In genomic region chr19:1206733-1207301, GRCh38 we compare ENCODE assay signal across 6 cellular contexts. TPM values are rescaled to one million over a fixed set of nuclear protein-coding genes. Genes with fewer than 3 reads are reported as not detected.
DNase-seq lines count a peak whose midpoint lies in the region; ATAC-seq, FAIRE-seq and TF ChIP-seq lines count a peak whose summit lies in the region.

No MANE protein-coding gene starts in this region.

- CTCF ChIA-PET in HepG2 (lab: Yijun Ruan, JAX; ENCODE audit: low intra/inter-chr PET ratio, low total read pairs): no interaction called here

- no peak overlapping the region for H2AFZ ChIP-seq in HepG2 (ENCODE audit: low read length)

- in situ Hi-C loops in HAP-1 (cut with MboI; ENCODE audit: low sequenced_read_pairs) (no loop called here), HepG2 (cut with HindIII; ENCODE audit: extremely low pct_ligation_motif_present, low pct_unique_long_range_greater_than_20kb) (no loop called here), ACHN (cut with HindIII; ENCODE audit: low pct_ligation_motif_present, low pct_unique_long_range_greater_than_20kb, low sequenced_read_pairs) (no loop called here)

- TSS peak; percentile 52 for BruUV-seq in HepG2 (replicated peaks; lab: Mats Ljungman, UMichigan)

- DNase-seq in HAP-1 (ENCODE audit: low spot score in 2 of 2) (no peak), HepG2 (ENCODE audit: low spot score) (no peak), ACHN (no peak)
- DNase-seq in activated T-helper 1 cell treated with anti-CD3 and anti-CD28 coated beads, Interleukin-12 subunit alpha, Interleukin-12 subunit beta, Interleukin-2, Interleukin-4 antibody, amounts not matched to agents 30 ng/mL and 10 ng/mL and 1 ng/mL, durations not matched to agents 14 hours and 24 hours and 36 hours (ENCODE audit: low spot score): peak; percentile 11

- no peak for TF ChIP-seq EP300 in HepG2 (IDR thresholded peaks at IDR 0.05; ENCODE audit: low read depth in 2 of 2, low read length in 2 of 2)
- TF ChIP-seq EP300 in HepG2 (CRISPR knock-in tag; IDR thresholded peaks at IDR 0.05; ENCODE audit: borderline replicate concordance): no peak

- peak overlapping the region; percentile 61 for H3K27ac ChIP-seq in HepG2 (ENCODE audit: extremely low read length, insufficient read depth, low read length)

- no peaks in the 10 kb centered on the region for H3K9me3 Mint-ChIP-seq in activated T-helper 1 cell treated with anti-CD3 and anti-CD28 coated beads, Interleukin-12 subunit alpha, Interleukin-12 subunit beta, Interleukin-2, Interleukin-4 antibody, amounts not matched to agents 30 ng/mL and 10 ng/mL and 1 ng/mL, durations not matched to agents 14 hours and 24 hours and 36 hours

- peaks cover 30% of the 10 kb centered on the region for H3K36me3 ChIP-seq in HAP-1 (replicated peaks)
- peaks cover 6 to 11% of the 10 kb centered on the region in 2 experiments; a peak in 4 of 5 replicates for H3K36me3 ChIP-seq in HepG2 (replicated peaks in 1 of 2; ENCODE audit: control insufficient read depth in 1 of 2, insufficient read depth in 2 of 2, low read length in 2 of 2)

- H3K27me3 ChIP-seq in HAP-1 (ENCODE audit: low read depth) (no peaks in the 10 kb centered on the region), HepG2 (ENCODE audit: control insufficient read depth in 1 of 2, insufficient read depth in 2 of 2, low read length in 2 of 2) (no peaks in the 10 kb centered on the region; a peak in 1 of 5 replicates)

- intact Hi-C loops in activated T-helper 1 cell treated with anti-CD3 and anti-CD28 coated beads, Interleukin-12 subunit alpha, Interleukin-12 subunit beta, Interleukin-2, Interleukin-4 antibody, amounts not matched to agents 30 ng/mL and 10 ng/mL and 1 ng/mL, durations not matched to agents 14 hours and 24 hours and 36 hours (cut with micrococcal nuclease): no loop called here
- intact Hi-C loops in HepG2 (cut with micrococcal nuclease; ENCODE audit: unreplicated experiment): no loop called here

- peak overlapping the region; percentile 95 for H3K4me3 Mint-ChIP-seq in activated T-helper 1 cell treated with anti-CD3 and anti-CD28 coated beads, Interleukin-12 subunit alpha, Interleukin-12 subunit beta, Interleukin-2, Interleukin-4 antibody, amounts not matched to agents 30 ng/mL and 10 ng/mL and 1 ng/mL, durations not matched to agents 14 hours and 24 hours and 36 hours

- H3K79me2 ChIP-seq in HepG2 (ENCODE audit: insufficient read depth, low read length): peaks cover 54% of the 10 kb centered on the region

- TF ChIP-seq RAD21 in HepG2 (CRISPR knock-in tag; IDR thresholded peaks at IDR 0.05): no peak

- H3K4me1 Mint-ChIP-seq in activated T-helper 1 cell treated with anti-CD3 and anti-CD28 coated beads, Interleukin-12 subunit alpha, Interleukin-12 subunit beta, Interleukin-2, Interleukin-4 antibody, amounts not matched to agents 30 ng/mL and 10 ng/mL and 1 ng/mL, durations not matched to agents 14 hours and 24 hours and 36 hours (ENCODE audit: low read depth): peaks cover 18% of the 10 kb centered on the region

- peak overlapping the region; percentile 87 for H3K4me2 ChIP-seq in HepG2 (ENCODE audit: low read depth, low read length)

- no peak for TF ChIP-seq POLR2A in HepG2 (IDR thresholded peaks at IDR 0.05; ENCODE audit: insufficient read depth in 1 of 2, low read depth in 2 of 2, low read length in 2 of 2)

- H3K9me3 ChIP-seq in HAP-1 (no peaks in the 10 kb centered on the region), HepG2 (ENCODE audit: low read length) (no peaks in the 10 kb centered on the region)

- WGBS in HepG2 (ENCODE audit: low lambda C conversion rate): under 1% methylated on average over 28 of the region's 32 CpGs

- H3K4me3 ChIP-seq in HAP-1 (peak overlapping the region; percentile 72), HepG2 (replicated peaks in 1 of 3; ENCODE audit: insufficient read depth in 1 of 3, low read depth in 2 of 3, low read length in 3 of 3) (peak overlapping the region; percentile 65 to 92 (median 81))

- no peak for FAIRE-seq in HepG2 (lab: Jason Lieb, UNC)

- peak overlapping the region; percentile 93 for H3K27ac Mint-ChIP-seq in activated T-helper 1 cell treated with anti-CD3 and anti-CD28 coated beads, Interleukin-12 subunit alpha, Interleukin-12 subunit beta, Interleukin-2, Interleukin-4 antibody, amounts not matched to agents 30 ng/mL and 10 ng/mL and 1 ng/mL, durations not matched to agents 14 hours and 24 hours and 36 hours

- ATAC-seq in HepG2 (no peak), GM18868 (IDR thresholded peaks at IDR 0.05; ENCODE audit: unreplicated experiment) (no peak), HG02870 (IDR thresholded peaks at IDR 0.05; ENCODE audit: unreplicated experiment) (no peak)

- H3K9ac ChIP-seq in HepG2 (ENCODE audit: insufficient read depth, low read depth, low read length): peak overlapping the region; percentile 82

- H4K20me1 ChIP-seq in HepG2 (ENCODE audit: insufficient read depth, low read length): peaks cover 34% of the 10 kb centered on the region

- no peak for TF ChIP-seq CTCF in HepG2 (CRISPR knock-in tag; IDR thresholded peaks at IDR 0.05)

- POLR2A ChIA-PET in HepG2 (lab: Yijun Ruan, JAX): interaction anchor here (1.2 kb wide), 1 partner anchor 109 kb away, joined by 5 read pairs; no protein-coding TSS in a partner anchor

- H3K4me1 ChIP-seq in HAP-1 (peaks cover 3% of the 10 kb centered on the region), HepG2 (ENCODE audit: insufficient read depth, low read length) (peaks cover 70% of the 10 kb centered on the region)

- peaks cover 13% of the 10 kb centered on the region for H3K36me3 Mint-ChIP-seq in activated T-helper 1 cell treated with anti-CD3 and anti-CD28 coated beads, Interleukin-12 subunit alpha, Interleukin-12 subunit beta, Interleukin-2, Interleukin-4 antibody, amounts not matched to agents 30 ng/mL and 10 ng/mL and 1 ng/mL, durations not matched to agents 14 hours and 24 hours and 36 hours (ENCODE audit: low read depth)

- H3K27me3 Mint-ChIP-seq in activated T-helper 1 cell treated with anti-CD3 and anti-CD28 coated beads, Interleukin-12 subunit alpha, Interleukin-12 subunit beta, Interleukin-2, Interleukin-4 antibody, amounts not matched to agents 30 ng/mL and 10 ng/mL and 1 ng/mL, durations not matched to agents 14 hours and 24 hours and 36 hours (ENCODE audit: insufficient read depth): no peaks in the 10 kb centered on the region

RNA-seq across cellular contexts. Expression of gene STK11, which starts 1.2 kb away (rescaled TPM):
- total RNA-seq in activated T-helper 1 cell treated with anti-CD3 and anti-CD28 coated beads, Interleukin-12 subunit alpha, Interleukin-12 subunit beta, Interleukin-2, Interleukin-4 antibody, amounts not matched to agents 30 ng/mL and 10 ng/mL and 1 ng/mL, durations not matched to agents 14 hours and 24 hours and 36 hours: 69.6 and 71.3 TPM in 2 replicates
- 28.4 and 43.6 TPM in 2 replicates for total RNA-seq in HepG2 (2016; rRNA removed; fragmentation: Illumina TruSeq; extraction: Trizol)
- 18.3 and 20.2 TPM in 2 replicates for total RNA-seq in HepG2 (2016; cell fraction: cytosol; rRNA removed; fragmentation: Illumina TruSeq; extraction: Trizol; ENCODE audit: low read depth)
- total RNA-seq in HepG2 (2016; cell fraction: insoluble cytoplasmic fraction; rRNA removed; fragmentation: Illumina TruSeq; extraction: Trizol): 23.3 and 42.4 TPM in 2 replicates
- total RNA-seq in HepG2 (2016; cell fraction: membrane; rRNA removed; fragmentation: Illumina TruSeq; extraction: Trizol): 47.5 and 49.4 TPM in 2 replicates
- 33.1 and 35.0 TPM in 2 replicates for total RNA-seq in HepG2 (2016; cell fraction: nucleus; rRNA removed; fragmentation: Illumina TruSeq; extraction: Trizol)
- 27.5 and 40.8 TPM in 2 replicates for polyA plus RNA-seq in HepG2 (2011; rRNA removed)
- polyA plus RNA-seq in HepG2 (2011; cell fraction: cytosol; rRNA removed): 31.3 and 45.7 TPM in 2 replicates
- polyA plus RNA-seq in HepG2 (2011; cell fraction: nucleus; rRNA removed): 143 and 178 TPM in 2 replicates
- polyA plus RNA-seq in HepG2 (2012): 38.3 and 41.3 TPM in 2 replicates
- polyA plus RNA-seq in HepG2 (2016; cell fraction: cytosol; fragmentation: Illumina TruSeq; extraction: Trizol; ENCODE audit: low read depth): 12.4 and 14.0 TPM in 2 replicates
- polyA plus RNA-seq in HepG2 (2016; cell fraction: insoluble cytoplasmic fraction; fragmentation: Illumina TruSeq; extraction: Trizol; ENCODE audit: low read depth): 24.8 and 28.5 TPM in 2 replicates
- polyA plus RNA-seq in HepG2 (2016; cell fraction: membrane; fragmentation: Illumina TruSeq; extraction: Trizol; ENCODE audit: low read depth): 31.5 and 34.3 TPM in 2 replicates
- polyA plus RNA-seq in HepG2 (2016; cell fraction: nucleus; fragmentation: Illumina TruSeq; extraction: Trizol; ENCODE audit: insufficient read depth, low read depth): 76.9 and 78.9 TPM in 2 replicates
- polyA minus RNA-seq in HepG2 (2011; rRNA and poly(A)+ RNA removed; ENCODE audit: low replicate concordance): 2.2 and 54.9 TPM in 2 replicates
- 24.1 and 27.3 TPM in 2 replicates for polyA minus RNA-seq in HepG2 (2011; cell fraction: cytosol; rRNA and poly(A)+ RNA removed)
- polyA minus RNA-seq in HepG2 (2011; cell fraction: nucleus; rRNA and poly(A)+ RNA removed): 21.8 and 30.2 TPM in 2 replicates

RNA-seq across cellular contexts. Expression of gene CBARP, which starts 31.0 kb away (rescaled TPM):
- 1.5 and 1.8 TPM in 2 replicates for total RNA-seq in activated T-helper 1 cell treated with anti-CD3 and anti-CD28 coated beads, Interleukin-12 subunit alpha, Interleukin-12 subunit beta, Interleukin-2, Interleukin-4 antibody, amounts not matched to agents 30 ng/mL and 10 ng/mL and 1 ng/mL, durations not matched to agents 14 hours and 24 hours and 36 hours
- 0.27 and 1.2 TPM in 2 replicates for total RNA-seq in HepG2 (2016; rRNA removed; fragmentation: Illumina TruSeq; extraction: Trizol)
- total RNA-seq in HepG2 (2016; cell fraction: cytosol; rRNA removed; fragmentation: Illumina TruSeq; extraction: Trizol; ENCODE audit: low read depth): 1.1 and 1.3 TPM in 2 replicates
- total RNA-seq in HepG2 (2016; cell fraction: insoluble cytoplasmic fraction; rRNA removed; fragmentation: Illumina TruSeq; extraction: Trizol): 0.82 and 1.8 TPM in 2 replicates
- 1.1 and 1.8 TPM in 2 replicates for total RNA-seq in HepG2 (2016; cell fraction: membrane; rRNA removed; fragmentation: Illumina TruSeq; extraction: Trizol)
- 0.88 and 1.8 TPM in 2 replicates for total RNA-seq in HepG2 (2016; cell fraction: nucleus; rRNA removed; fragmentation: Illumina TruSeq; extraction: Trizol)
- polyA plus RNA-seq in HepG2 (2011; rRNA removed): 1.4 and 2.8 TPM in 2 replicates
- polyA plus RNA-seq in HepG2 (2011; cell fraction: cytosol; rRNA removed): 1.0 and 2.2 TPM in 2 replicates
- 12.5 TPM in 2 replicates for polyA plus RNA-seq in HepG2 (2011; cell fraction: nucleus; rRNA removed)
- 1.1 and 1.9 TPM in 2 replicates for polyA plus RNA-seq in HepG2 (2012)
- polyA plus RNA-seq in HepG2 (2016; cell fraction: cytosol; fragmentation: Illumina TruSeq; extraction: Trizol; ENCODE audit: low read depth): 0.58 and 0.73 TPM in 2 replicates
- polyA plus RNA-seq in HepG2 (2016; cell fraction: insoluble cytoplasmic fraction; fragmentation: Illumina TruSeq; extraction: Trizol; ENCODE audit: low read depth): 0.82 and 1.5 TPM in 2 replicates
- 2.0 and 2.4 TPM in 2 replicates for polyA plus RNA-seq in HepG2 (2016; cell fraction: membrane; fragmentation: Illumina TruSeq; extraction: Trizol; ENCODE audit: low read depth)
- 6.5 and 7.2 TPM in 2 replicates for polyA plus RNA-seq in HepG2 (2016; cell fraction: nucleus; fragmentation: Illumina TruSeq; extraction: Trizol; ENCODE audit: insufficient read depth, low read depth)
- 0.21 and 2.3 TPM in 2 replicates for polyA minus RNA-seq in HepG2 (2011; rRNA and poly(A)+ RNA removed; ENCODE audit: low replicate concordance)
- 1.3 and 1.7 TPM in 2 replicates for polyA minus RNA-seq in HepG2 (2011; cell fraction: cytosol; rRNA and poly(A)+ RNA removed)
- polyA minus RNA-seq in HepG2 (2011; cell fraction: nucleus; rRNA and poly(A)+ RNA removed): 0.90 and 2.0 TPM in 2 replicates

RNA-seq across cellular contexts. Expression of gene SBNO2, which starts 32.7 kb away (rescaled TPM):
- total RNA-seq in activated T-helper 1 cell treated with anti-CD3 and anti-CD28 coated beads, Interleukin-12 subunit alpha, Interleukin-12 subunit beta, Interleukin-2, Interleukin-4 antibody, amounts not matched to agents 30 ng/mL and 10 ng/mL and 1 ng/mL, durations not matched to agents 14 hours and 24 hours and 36 hours: 95.5 and 96.9 TPM in 2 replicates
- 5.8 and 10.4 TPM in 2 replicates for total RNA-seq in HepG2 (2016; rRNA removed; fragmentation: Illumina TruSeq; extraction: Trizol)
- total RNA-seq in HepG2 (2016; cell fraction: cytosol; rRNA removed; fragmentation: Illumina TruSeq; extraction: Trizol; ENCODE audit: low read depth): 3.3 and 3.8 TPM in 2 replicates
- total RNA-seq in HepG2 (2016; cell fraction: insoluble cytoplasmic fraction; rRNA removed; fragmentation: Illumina TruSeq; extraction: Trizol): 6.5 and 12.4 TPM in 2 replicates
- total RNA-seq in HepG2 (2016; cell fraction: membrane; rRNA removed; fragmentation: Illumina TruSeq; extraction: Trizol): 7.7 and 8.1 TPM in 2 replicates
- 10.4 and 12.1 TPM in 2 replicates for total RNA-seq in HepG2 (2016; cell fraction: nucleus; rRNA removed; fragmentation: Illumina TruSeq; extraction: Trizol)
- 8.6 and 10.8 TPM in 2 replicates for polyA plus RNA-seq in HepG2 (2011; rRNA removed)
- 4.1 and 8.0 TPM in 2 replicates for polyA plus RNA-seq in HepG2 (2011; cell fraction: cytosol; rRNA removed)
- 53.6 and 82.3 TPM in 2 replicates for polyA plus RNA-seq in HepG2 (2011; cell fraction: nucleus; rRNA removed)
- polyA plus RNA-seq in HepG2 (2012): 10.8 and 11.3 TPM in 2 replicates
- 1.0 and 1.1 TPM in 2 replicates for polyA plus RNA-seq in HepG2 (2016; cell fraction: cytosol; fragmentation: Illumina TruSeq; extraction: Trizol; ENCODE audit: low read depth)
- polyA plus RNA-seq in HepG2 (2016; cell fraction: insoluble cytoplasmic fraction; fragmentation: Illumina TruSeq; extraction: Trizol; ENCODE audit: low read depth): 6.7 and 7.7 TPM in 2 replicates
- polyA plus RNA-seq in HepG2 (2016; cell fraction: membrane; fragmentation: Illumina TruSeq; extraction: Trizol; ENCODE audit: low read depth): 2.8 and 3.4 TPM in 2 replicates
- 33.1 and 36.3 TPM in 2 replicates for polyA plus RNA-seq in HepG2 (2016; cell fraction: nucleus; fragmentation: Illumina TruSeq; extraction: Trizol; ENCODE audit: insufficient read depth, low read depth)
- polyA minus RNA-seq in HepG2 (2011; rRNA and poly(A)+ RNA removed; ENCODE audit: low replicate concordance): 21.5 and 30.2 TPM in 2 replicates
- polyA minus RNA-seq in HepG2 (2011; cell fraction: cytosol; rRNA and poly(A)+ RNA removed): 9.8 and 12.0 TPM in 2 replicates
- 13.0 and 13.4 TPM in 2 replicates for polyA minus RNA-seq in HepG2 (2011; cell fraction: nucleus; rRNA and poly(A)+ RNA removed)

RNA-seq across cellular contexts. Expression of gene ATP5F1D, which starts 34.7 kb away (rescaled TPM):
- 234 and 239 TPM in 2 replicates for total RNA-seq in activated T-helper 1 cell treated with anti-CD3 and anti-CD28 coated beads, Interleukin-12 subunit alpha, Interleukin-12 subunit beta, Interleukin-2, Interleukin-4 antibody, amounts not matched to agents 30 ng/mL and 10 ng/mL and 1 ng/mL, durations not matched to agents 14 hours and 24 hours and 36 hours
- total RNA-seq in HepG2 (2016; rRNA removed; fragmentation: Illumina TruSeq; extraction: Trizol): 78.7 and 88.0 TPM in 2 replicates
- total RNA-seq in HepG2 (2016; cell fraction: cytosol; rRNA removed; fragmentation: Illumina TruSeq; extraction: Trizol; ENCODE audit: low read depth): 72.7 and 79.4 TPM in 2 replicates
- total RNA-seq in HepG2 (2016; cell fraction: insoluble cytoplasmic fraction; rRNA removed; fragmentation: Illumina TruSeq; extraction: Trizol): 80.1 and 93.1 TPM in 2 replicates
- total RNA-seq in HepG2 (2016; cell fraction: membrane; rRNA removed; fragmentation: Illumina TruSeq; extraction: Trizol): 72.8 and 84.2 TPM in 2 replicates
- total RNA-seq in HepG2 (2016; cell fraction: nucleus; rRNA removed; fragmentation: Illumina TruSeq; extraction: Trizol): 40.6 and 53.8 TPM in 2 replicates
- polyA plus RNA-seq in HepG2 (2011; rRNA removed): 39.4 and 49.3 TPM in 2 replicates
- polyA plus RNA-seq in HepG2 (2011; cell fraction: cytosol; rRNA removed): 61.0 and 112 TPM in 2 replicates
- polyA plus RNA-seq in HepG2 (2011; cell fraction: nucleus; rRNA removed): 105 and 111 TPM in 2 replicates
- 67.0 and 70.9 TPM in 2 replicates for polyA plus RNA-seq in HepG2 (2012)
- 126 and 135 TPM in 2 replicates for polyA plus RNA-seq in HepG2 (2016; cell fraction: cytosol; fragmentation: Illumina TruSeq; extraction: Trizol; ENCODE audit: low read depth)
- 131 and 155 TPM in 2 replicates for polyA plus RNA-seq in HepG2 (2016; cell fraction: insoluble cytoplasmic fraction; fragmentation: Illumina TruSeq; extraction: Trizol; ENCODE audit: low read depth)
- polyA plus RNA-seq in HepG2 (2016; cell fraction: membrane; fragmentation: Illumina TruSeq; extraction: Trizol; ENCODE audit: low read depth): 112 and 121 TPM in 2 replicates
- polyA plus RNA-seq in HepG2 (2016; cell fraction: nucleus; fragmentation: Illumina TruSeq; extraction: Trizol; ENCODE audit: insufficient read depth, low read depth): 129 and 134 TPM in 2 replicates
- polyA minus RNA-seq in HepG2 (2011; rRNA and poly(A)+ RNA removed; ENCODE audit: low replicate concordance): 60.5 and 86.6 TPM in 2 replicates
- 53.6 and 68.0 TPM in 2 replicates for polyA minus RNA-seq in HepG2 (2011; cell fraction: cytosol; rRNA and poly(A)+ RNA removed)
- 14.7 and 18.9 TPM in 2 replicates for polyA minus RNA-seq in HepG2 (2011; cell fraction: nucleus; rRNA and poly(A)+ RNA removed)

RNA-seq across cellular contexts. Expression of gene MIDN, which starts 41.6 kb away (rescaled TPM):
- total RNA-seq in activated T-helper 1 cell treated with anti-CD3 and anti-CD28 coated beads, Interleukin-12 subunit alpha, Interleukin-12 subunit beta, Interleukin-2, Interleukin-4 antibody, amounts not matched to agents 30 ng/mL and 10 ng/mL and 1 ng/mL, durations not matched to agents 14 hours and 24 hours and 36 hours: 87.6 and 91.6 TPM in 2 replicates
- 8.4 and 10.7 TPM in 2 replicates for total RNA-seq in HepG2 (2016; rRNA removed; fragmentation: Illumina TruSeq; extraction: Trizol)
- 6.5 and 7.9 TPM in 2 replicates for total RNA-seq in HepG2 (2016; cell fraction: cytosol; rRNA removed; fragmentation: Illumina TruSeq; extraction: Trizol; ENCODE audit: low read depth)
- total RNA-seq in HepG2 (2016; cell fraction: insoluble cytoplasmic fraction; rRNA removed; fragmentation: Illumina TruSeq; extraction: Trizol): 8.9 and 11.0 TPM in 2 replicates
- 14.1 and 14.8 TPM in 2 replicates for total RNA-seq in HepG2 (2016; cell fraction: membrane; rRNA removed; fragmentation: Illumina TruSeq; extraction: Trizol)
- 17.3 and 19.0 TPM in 2 replicates for total RNA-seq in HepG2 (2016; cell fraction: nucleus; rRNA removed; fragmentation: Illumina TruSeq; extraction: Trizol)
- 18.0 and 19.6 TPM in 2 replicates for polyA plus RNA-seq in HepG2 (2011; rRNA removed)
- polyA plus RNA-seq in HepG2 (2011; cell fraction: cytosol; rRNA removed): 14.8 and 17.8 TPM in 2 replicates
- polyA plus RNA-seq in HepG2 (2011; cell fraction: nucleus; rRNA removed): 116 and 135 TPM in 2 replicates
- polyA plus RNA-seq in HepG2 (2012): 27.5 and 28.1 TPM in 2 replicates
- 2.7 and 3.3 TPM in 2 replicates for polyA plus RNA-seq in HepG2 (2016; cell fraction: cytosol; fragmentation: Illumina TruSeq; extraction: Trizol; ENCODE audit: low read depth)
- 30.9 and 43.0 TPM in 2 replicates for polyA plus RNA-seq in HepG2 (2016; cell fraction: insoluble cytoplasmic fraction; fragmentation: Illumina TruSeq; extraction: Trizol; ENCODE audit: low read depth)
- 10.2 and 10.3 TPM in 2 replicates for polyA plus RNA-seq in HepG2 (2016; cell fraction: membrane; fragmentation: Illumina TruSeq; extraction: Trizol; ENCODE audit: low read depth)
- polyA plus RNA-seq in HepG2 (2016; cell fraction: nucleus; fragmentation: Illumina TruSeq; extraction: Trizol; ENCODE audit: insufficient read depth, low read depth): 76.5 and 77.9 TPM in 2 replicates
- 14.0 and 39.5 TPM in 2 replicates for polyA minus RNA-seq in HepG2 (2011; rRNA and poly(A)+ RNA removed; ENCODE audit: low replicate concordance)
- 42.7 and 47.0 TPM in 2 replicates for polyA minus RNA-seq in HepG2 (2011; cell fraction: cytosol; rRNA and poly(A)+ RNA removed)
- polyA minus RNA-seq in HepG2 (2011; cell fraction: nucleus; rRNA and poly(A)+ RNA removed): 36.8 and 48.0 TPM in 2 replicates
